In the genomic region with DNA sequence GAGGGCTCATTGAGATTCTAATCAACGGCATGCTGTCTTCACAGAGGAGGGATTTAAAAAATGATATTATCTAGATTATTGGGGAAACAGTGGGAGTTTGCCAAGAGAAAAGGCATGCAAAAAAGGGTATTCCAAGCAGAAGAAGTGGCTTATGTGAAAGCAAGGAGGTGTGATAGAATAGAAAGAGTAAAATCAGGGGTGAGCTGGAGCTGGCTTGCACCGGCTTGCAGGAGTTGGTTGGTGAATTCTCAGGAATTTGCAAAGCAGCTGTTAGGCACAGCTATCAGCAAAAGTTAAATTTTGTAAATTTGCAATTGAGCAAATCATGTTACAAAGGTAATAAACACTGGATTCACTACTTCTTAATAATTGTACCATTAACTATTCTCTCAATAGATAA, we compare ENCODE assay signal across 24 cellular contexts.
"Had no signal": no experiment of that assay in that cellular context is flagged by ENCODE, and none has a peak within 500 bp of the region (broad histone marks: within the 10 kb centered on the region; RNA-seq: fewer than 3 reads in every experiment).

No MANE protein-coding gene starts in this region.

- DNase-seq: activated CD4-positive, alpha-beta T cell treated with anti-CD3 and anti-CD28 coated beads for 4 hours; activated CD4-positive, alpha-beta T cell treated with anti-CD3 and anti-CD28 coated beads, Interleukin-2, amount 50 U/mL, for 4 hours; activated CD8-positive, alpha-beta memory T cell treated with anti-CD3 and anti-CD28 coated beads, Interleukin-2, amount 50 U/mL, for 48 hours; activated CD8-positive, alpha-beta T cell treated with anti-CD3 and anti-CD28 coated beads, Interleukin-2, amount 10 ng/mL, durations not matched to agents 7 days and 5 days; activated naive CD4-positive, alpha-beta T cell treated with anti-CD3 and anti-CD28 coated beads, Interleukin-2, amount 50 U/mL, for 16 hours; activated naive CD8-positive, alpha-beta T cell treated with anti-CD3 and anti-CD28 coated beads, Interleukin-2, amount 10 ng/mL, durations not matched to agents 7 days and 5 days; activated T-cell treated with anti-CD3 and anti-CD28 coated beads, Interleukin-2, amount 50 U/mL, for 1 hour; adrenal gland; anterior cingulate cortex; central memory CD4-positive, alpha-beta T cell; MG63; MV-4-11; NCI-H1092 treated with DMSO at 0.1 percent for 48 hours; NCI-H1417 treated with DMSO at 0.1 percent for 48 hours; NCI-H187; NCI-H2081; NCI-H2227 treated with DMSO at 0.1 percent for 48 hours; NCI-H526 treated with DMSO at 0.1 percent for 48 hours; NCI-H82; SHP77; SW 1271 had no signal

- H3K4me1 ChIP-seq: breast epithelium had no signal

- H3K36me3 ChIP-seq: adrenal gland, breast epithelium, MG63, SJSA1 had no signal

- H3K27ac Mint-ChIP-seq: activated CD8-positive, alpha-beta T cell treated with anti-CD3 and anti-CD28 coated beads, Interleukin-2, amount 10 ng/mL, durations not matched to agents 7 days and 5 days; activated naive CD8-positive, alpha-beta T cell treated with anti-CD3 and anti-CD28 coated beads, Interleukin-2, amount 10 ng/mL, durations not matched to agents 7 days and 5 days; T-helper 2 cell treated with Interferon-gamma antibody and Interleukin-4, amounts not matched to agents 5 μg/mL and 100 μg/mL, for 36 hours had no signal

- H3K4me3 ChIP-seq: adrenal gland, breast epithelium, MG63, SJSA1 had no signal

- H3K9me3 ChIP-seq: adrenal gland, breast epithelium, MG63, SJSA1 had no signal

- H3K4me3 Mint-ChIP-seq: activated CD8-positive, alpha-beta T cell treated with anti-CD3 and anti-CD28 coated beads, Interleukin-2, amount 10 ng/mL, durations not matched to agents 7 days and 5 days; activated naive CD8-positive, alpha-beta T cell treated with anti-CD3 and anti-CD28 coated beads, Interleukin-2, amount 10 ng/mL, durations not matched to agents 7 days and 5 days; T-helper 2 cell treated with Interferon-gamma antibody and Interleukin-4, amounts not matched to agents 5 μg/mL and 100 μg/mL, for 36 hours had no signal

- H3K9me3 Mint-ChIP-seq: activated naive CD8-positive, alpha-beta T cell treated with anti-CD3 and anti-CD28 coated beads, Interleukin-2, amount 10 ng/mL, durations not matched to agents 7 days and 5 days; T-helper 2 cell treated with Interferon-gamma antibody and Interleukin-4, amounts not matched to agents 5 μg/mL and 100 μg/mL, for 36 hours had no signal

- H3K36me3 Mint-ChIP-seq: activated naive CD8-positive, alpha-beta T cell treated with anti-CD3 and anti-CD28 coated beads, Interleukin-2, amount 10 ng/mL, durations not matched to agents 7 days and 5 days had no signal

- H3K27me3 ChIP-seq: adrenal gland, MG63 had no signal

- H3K27ac ChIP-seq: adrenal gland, SJSA1 had no signal
